Comparison of ENCODE assay signal across 7 cellular contexts in the genomic region with DNA sequence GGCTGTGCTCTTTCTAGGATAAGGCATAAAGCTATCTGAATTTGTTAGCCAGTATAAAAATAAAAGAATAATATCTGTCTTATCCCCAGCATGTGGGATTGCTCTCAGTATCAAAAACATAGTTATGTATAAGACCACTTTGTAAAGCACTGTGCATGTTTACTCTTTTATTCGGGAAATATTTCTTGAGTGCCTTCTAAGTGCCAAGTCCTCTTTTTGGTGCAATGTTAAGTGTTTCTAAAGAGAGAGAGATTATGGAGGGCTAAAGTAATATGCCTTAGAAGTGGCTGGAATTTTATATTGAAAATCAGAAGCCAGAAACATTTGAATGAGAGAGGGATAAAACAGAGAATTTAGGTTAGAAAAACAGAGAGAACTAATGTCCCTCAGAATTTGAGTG.
"Had no signal": no experiment of that assay in that cellular context is flagged by ENCODE, and none has a peak within 500 bp of the region (broad histone marks: within the 10 kb centered on the region; RNA-seq: fewer than 3 reads in every experiment).

No MANE protein-coding gene starts in this region.

- H3K9me3 Mint-ChIP-seq: H9 had no signal

- H3K4me1 Mint-ChIP-seq: GM23338 had no signal

- DNase-seq: H9, HCEC 1CT, IMR-90 had no signal

- H3K4me3 ChIP-seq: GM23338 had no signal

- H3K4me2 ChIP-seq: GM23338 had no signal

- ATAC-seq: GM23338 had no signal

- H2AFZ ChIP-seq: GM23338 had no signal

- FAIRE-seq: H1, H54, HTR-8/SVneo had no signal

- H3K4me3 Mint-ChIP-seq: GM23338, H9 had no signal
